ENCODE assay signal across 28 cellular contexts in the genomic region with DNA sequence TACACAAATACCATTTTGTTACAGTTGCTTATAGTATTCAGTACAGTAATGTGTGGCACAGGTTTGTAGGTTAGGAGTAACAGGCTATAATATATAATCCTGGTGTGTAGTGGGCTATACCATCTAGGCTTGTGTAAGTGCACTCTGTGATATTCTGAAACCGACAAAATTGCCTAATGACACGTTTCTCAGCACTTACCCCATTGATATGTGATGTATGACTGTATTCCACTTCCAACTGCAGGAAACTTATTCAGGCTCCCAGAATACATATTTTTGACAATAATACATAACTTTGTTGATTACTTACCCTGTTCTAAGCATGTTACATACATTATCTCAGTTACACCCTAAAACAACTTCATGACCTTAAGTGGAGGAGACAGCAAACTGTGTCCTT.
"Had no signal": no experiment of that assay in that cellular context is flagged by ENCODE, and none has a peak within 500 bp of the region (broad histone marks: within the 10 kb centered on the region; RNA-seq: fewer than 3 reads in every experiment).

No MANE protein-coding gene starts in this region.

- H3K4me3 ChIP-seq: stomach, suprapubic skin, testis, thoracic aorta, thyroid gland, tibial artery, tibial nerve, transverse colon, upper lobe of left lung, upper lobe of right lung, uterus, vagina had no signal

- H3K9me3 ChIP-seq: stomach, suprapubic skin, testis, thoracic aorta, thyroid gland, tibial artery, tibial nerve, transverse colon, upper lobe of left lung, upper lobe of right lung, uterus, vagina had no signal

- H3K36me3 ChIP-seq: stomach, suprapubic skin, thoracic aorta, thyroid gland, tibial artery, tibial nerve, transverse colon, upper lobe of left lung, upper lobe of right lung, uterus, vagina had no signal

- H3K27ac ChIP-seq: stomach, suprapubic skin, testis, thoracic aorta, thyroid gland, tibial artery, tibial nerve, transverse colon, upper lobe of left lung, upper lobe of right lung, uterus, vagina had no signal

- H3K27me3 Mint-ChIP-seq: stimulated activated memory B cell treated with anti-CD40 and anti-IgM and Interleukin-4, amounts not matched to agents 10 μg/mL and 1 μg/mL and 100 μg/mL, for 72 hours; stimulated activated naive B cell treated with anti-CD40 and anti-IgM and Interleukin-4, amounts not matched to agents 10 μg/mL and 1 μg/mL and 100 μg/mL, for 72 hours; stimulated activated naive CD8-positive, alpha-beta T cell treated with anti-CD3 and anti-CD28 coated beads, Interleukin-15, amount 100 ng/mL, for 72 hours; stimulated activated naive CD8-positive, alpha-beta T cell treated with anti-CD3 and anti-CD28 coated beads, Interleukin-15, Interleukin-2, amounts not matched to agents 100 ng/mL and 50 ng/mL, for 24 hours had no signal

- H3K27ac Mint-ChIP-seq: stimulated activated effector memory CD8-positive, alpha-beta T cell treated with anti-CD3 and anti-CD28 coated beads, Interleukin-12 subunit alpha, Interleukin-12 subunit beta, amount 100 ng/mL, for 72 hours; stimulated activated memory B cell treated with anti-CD40 and anti-IgM and Interleukin-4, amounts not matched to agents 10 μg/mL and 1 μg/mL and 100 μg/mL, for 72 hours; stimulated activated naive B cell treated with anti-CD40 and anti-IgM and Interleukin-4, amounts not matched to agents 10 μg/mL and 1 μg/mL and 100 μg/mL, for 72 hours; stimulated activated naive CD8-positive, alpha-beta T cell treated with anti-CD3 and anti-CD28 coated beads, Interleukin-15, amount 100 ng/mL, for 72 hours; stimulated activated naive CD8-positive, alpha-beta T cell treated with anti-CD3 and anti-CD28 coated beads, Interleukin-15, Interleukin-2, amounts not matched to agents 100 ng/mL and 50 ng/mL, for 24 hours; type B pancreatic cell had no signal

- H3K36me3 Mint-ChIP-seq: stimulated activated effector memory CD8-positive, alpha-beta T cell treated with anti-CD3 and anti-CD28 coated beads, Interleukin-12 subunit alpha, Interleukin-12 subunit beta, amount 100 ng/mL, for 72 hours; stimulated activated memory B cell treated with anti-CD40 and anti-IgM and Interleukin-4, amounts not matched to agents 10 μg/mL and 1 μg/mL and 100 μg/mL, for 72 hours; type B pancreatic cell had no signal

- H3K27me3 ChIP-seq: stomach, suprapubic skin, testis, thyroid gland, tibial artery, tibial nerve, transverse colon, upper lobe of left lung, upper lobe of right lung, uterus, vagina had no signal

- H3K4me3 Mint-ChIP-seq: stimulated activated effector memory CD8-positive, alpha-beta T cell treated with anti-CD3 and anti-CD28 coated beads, Interleukin-12 subunit alpha, Interleukin-12 subunit beta, amount 100 ng/mL, for 72 hours; stimulated activated memory B cell treated with anti-CD40 and anti-IgM and Interleukin-4, amounts not matched to agents 10 μg/mL and 1 μg/mL and 100 μg/mL, for 72 hours; stimulated activated naive B cell treated with anti-CD40 and anti-IgM and Interleukin-4, amounts not matched to agents 10 μg/mL and 1 μg/mL and 100 μg/mL, for 72 hours; stimulated activated naive CD8-positive, alpha-beta T cell treated with anti-CD3 and anti-CD28 coated beads, Interleukin-15, amount 100 ng/mL, for 72 hours; stimulated activated naive CD8-positive, alpha-beta T cell treated with anti-CD3 and anti-CD28 coated beads, Interleukin-15, Interleukin-2, amounts not matched to agents 100 ng/mL and 50 ng/mL, for 24 hours; type B pancreatic cell had no signal

- ATAC-seq: stimulated activated effector memory CD8-positive, alpha-beta T cell treated with anti-CD3 and anti-CD28 coated beads, Interleukin-12 subunit alpha, Interleukin-12 subunit beta, amount 100 ng/mL, for 72 hours; stimulated activated memory B cell treated with anti-CD40 and anti-IgM and Interleukin-4, amounts not matched to agents 10 μg/mL and 1 μg/mL and 100 μg/mL, for 72 hours; stimulated activated naive B cell treated with anti-CD40 and anti-IgM and Interleukin-4, amounts not matched to agents 10 μg/mL and 1 μg/mL and 100 μg/mL, for 72 hours; stimulated activated naive CD8-positive, alpha-beta T cell treated with anti-CD3 and anti-CD28 coated beads, Interleukin-15, amount 100 ng/mL, for 72 hours; stimulated activated naive CD8-positive, alpha-beta T cell treated with anti-CD3 and anti-CD28 coated beads, Interleukin-15, Interleukin-2, amounts not matched to agents 100 U/mL and 50 U/mL, for 24 hours; upper lobe of right lung had no signal

- H3K4me1 ChIP-seq: uterus had no signal

- H3K9me3 Mint-ChIP-seq: stimulated activated effector memory CD8-positive, alpha-beta T cell treated with anti-CD3 and anti-CD28 coated beads, Interleukin-12 subunit alpha, Interleukin-12 subunit beta, amount 100 ng/mL, for 72 hours; stimulated activated memory B cell treated with anti-CD40 and anti-IgM and Interleukin-4, amounts not matched to agents 10 μg/mL and 1 μg/mL and 100 μg/mL, for 72 hours; stimulated activated naive B cell treated with anti-CD40 and anti-IgM and Interleukin-4, amounts not matched to agents 10 μg/mL and 1 μg/mL and 100 μg/mL, for 72 hours; type B pancreatic cell had no signal

- DNase-seq: stimulated activated CD4-positive, alpha-beta T cell treated with anti-CD3 and anti-CD28 coated beads, Interleukin-2, amount 100 ng/mL, for 48 hours; stimulated activated CD4-positive, alpha-beta T cell treated with anti-CD3 and anti-CD28 coated beads, Interleukin-4, amount 100 ng/mL, for 1 hour; stimulated activated CD4-positive, alpha-beta T cell treated with anti-CD3 and anti-CD28 coated beads, Interleukin-4, amount 100 ng/mL, for 24 hours; stimulated activated CD4-positive, alpha-beta T cell treated with anti-CD3 and anti-CD28 coated beads, Interleukin-4, amount 100 ng/mL, for 4 hours; stimulated activated CD8-positive, alpha-beta memory T cell treated with anti-CD3 and anti-CD28 coated beads, Interleukin-4, amount 100 ng/mL, for 48 hours; stimulated activated naive B cell treated with anti-CD40 and anti-IgM and Interleukin-4, amounts not matched to agents 10 μg/mL and 1 μg/mL and 100 μg/mL, for 72 hours; stimulated activated naive CD4-positive, alpha-beta T cell; stimulated activated naive CD4-positive, alpha-beta T cell treated with Interleukin-2 at 50 U/mL for 16 hours; stimulated activated naive CD8-positive, alpha-beta T cell treated with anti-CD3 and anti-CD28 coated beads, Interleukin-15, amount 100 ng/mL, for 72 hours; stimulated activated naive CD8-positive, alpha-beta T cell treated with anti-CD3 and anti-CD28 coated beads, Interleukin-15, Interleukin-2, amounts not matched to agents 100 U/mL and 50 U/mL, for 24 hours; stomach; substantia nigra; testis; thyroid gland; tibial artery; transverse colon; upper lobe of left lung; upper lobe of right lung; uterus had no signal

- FAIRE-seq: urothelium cell line had no signal
